ENCODE assay signal across 29 cellular contexts in the genomic region with DNA sequence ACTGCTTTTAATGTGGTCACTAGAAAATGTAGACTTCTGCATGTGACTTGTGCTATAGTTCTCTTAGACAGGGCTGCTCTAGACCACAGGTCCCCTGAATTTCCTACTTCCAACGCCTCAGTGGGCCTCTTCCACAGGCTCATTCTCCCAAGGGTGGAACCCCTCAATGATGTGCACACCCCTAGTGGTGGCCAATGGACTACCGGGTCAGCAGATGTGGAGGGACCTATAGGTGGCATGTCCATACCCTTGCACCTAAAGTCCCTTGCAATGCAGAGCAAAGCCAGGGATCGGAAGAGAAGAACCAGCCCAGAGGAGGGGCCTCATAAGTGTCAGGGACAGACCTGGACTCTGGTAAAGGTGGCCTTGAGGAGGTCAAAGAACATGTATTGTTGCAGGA. TPM values are rescaled to one million over a fixed set of nuclear protein-coding genes. Genes with fewer than 3 reads are reported as not detected.
DNase-seq lines count a peak whose midpoint lies in the region; ATAC-seq and TF ChIP-seq lines count a peak whose summit lies in the region.
"Had no signal": no experiment of that assay in that cellular context is flagged by ENCODE, and none has a peak within 500 bp of the region (broad histone marks: within the 10 kb centered on the region; RNA-seq: fewer than 3 reads in every experiment).

No MANE protein-coding gene starts in this region.

- no peaks in the 10 kb centered on the region for H3K36me3 Mint-ChIP-seq in endothelial cell (ENCODE audit: low read depth, unreplicated experiment)

- TF ChIP-seq CTCF in AG09309 (IDR thresholded peaks at IDR 0.05; ENCODE audit: control insufficient read depth, insufficient read depth, low read depth, low read length, missing control alignments) (peak; percentile 14), GM12872 (IDR thresholded peaks at IDR 0.05; ENCODE audit: insufficient read depth, low read depth, low read length) (peak; percentile 28; the same call in 2 of the 3 replicates), NB4 (IDR thresholded peaks at IDR 0.05; ENCODE audit: low read depth, low read length) (peak; percentile 20), endothelial cell (IDR thresholded peaks at IDR 0.05; ENCODE audit: unreplicated experiment) (peak; percentile 42)

- no peaks in the 10 kb centered on the region for H3K4me1 Mint-ChIP-seq in endothelial cell (ENCODE audit: unreplicated experiment)
- H3K4me1 Mint-ChIP-seq: nephron progenitor cell had no signal

- no peak overlapping the region for H3K4me3 ChIP-seq in AG09309 (ENCODE audit: control insufficient read depth, low read depth, low read length)
- H3K4me3 ChIP-seq in NB4 (ENCODE audit: low read depth, low read length), result no peak overlapping the region
- H3K4me3 ChIP-seq: adrenal gland, colonic mucosa, esophagus muscularis mucosa, GM23248, mucosa of descending colon had no signal

- H3K27me3 Mint-ChIP-seq in endothelial cell (ENCODE audit: unreplicated experiment), result peaks cover 2% of the 10 kb centered on the region

- no peak for ATAC-seq in HG03460 (IDR thresholded peaks at IDR 0.05; ENCODE audit: unreplicated experiment)
- ATAC-seq: mucosa of descending colon; right cardiac atrium; SK-N-SH treated with all-trans-retinoic acid at 6 μM for 48 hours; stimulated activated naive CD8-positive, alpha-beta T cell treated with anti-CD3 and anti-CD28 coated beads, Interleukin-15, Interleukin-2, amounts not matched to agents 100 U/mL and 50 U/mL, for 24 hours had no signal

- H3K4me3 Mint-ChIP-seq in endothelial cell (ENCODE audit: unreplicated experiment), result no peak overlapping the region
- H3K4me3 Mint-ChIP-seq: activated T-cell treated with anti-CD3 and anti-CD28 coated beads, Interleukin-2, amount 50 U/mL, for 24 hours; nephron progenitor cell had no signal

- no peaks in the 10 kb centered on the region for H3K9me3 Mint-ChIP-seq in endothelial cell (ENCODE audit: unreplicated experiment)
- H3K9me3 Mint-ChIP-seq: activated T-cell treated with anti-CD3 and anti-CD28 coated beads, Interleukin-2, amount 50 U/mL, for 24 hours; nephron progenitor cell had no signal

- DNase-seq in AG09309 (ENCODE audit: low read depth), result no peak
- no peak for DNase-seq in NB4 (ENCODE audit: low read depth)
- no peak for DNase-seq in endothelial cell (ENCODE audit: low spot score)
- DNase-seq in NCI-H82 (lab: John Stamatoyannopoulos, UW), result no peak
- no peak for DNase-seq in stimulated activated CD8-positive, alpha-beta memory T cell treated with anti-CD3 and anti-CD28 coated beads, Interleukin-4, amount 100 ng/mL, for 48 hours
- no peak for DNase-seq in iPS-NIHi11 (ENCODE audit: low spot score)
- DNase-seq: activated CD4-positive, CD25-positive, alpha-beta regulatory T cell; activated naive CD4-positive, alpha-beta T cell treated with Interleukin-2 at 50 U/mL for 16 hours; activated T-cell treated with anti-CD3 and anti-CD28 coated beads, Interleukin-2, amount 50 U/mL, for 24 hours; adrenal gland; C1 segment of cervical spinal cord; colonic mucosa; effector memory CD4-positive, alpha-beta T cell; GM23248; mucosa of descending colon; NCI-H1417; NCI-H2081; NCI-H226; NCI-H748 treated with DMSO at 0.1 percent for 48 hours; nephron progenitor cell; right cardiac atrium; stimulated activated naive CD8-positive, alpha-beta T cell treated with anti-CD3 and anti-CD28 coated beads, Interleukin-15, Interleukin-2, amounts not matched to agents 100 U/mL and 50 U/mL, for 24 hours had no signal

- TF ChIP-seq POLR2A in NB4 (IDR thresholded peaks at IDR 0.05; ENCODE audit: extremely low read depth, insufficient read length), result no peak

- no peak overlapping the region for H3K27ac Mint-ChIP-seq in endothelial cell (ENCODE audit: unreplicated experiment)
- H3K27ac Mint-ChIP-seq: activated T-cell treated with anti-CD3 and anti-CD28 coated beads, Interleukin-2, amount 50 U/mL, for 24 hours; nephron progenitor cell had no signal

RNA-seq across cellular contexts. Expression of gene MMP13, which starts 20.0 kb away (rescaled TPM):
- not detected for total RNA-seq in endothelial cell (ENCODE audit: unreplicated experiment)
- total RNA-seq: A673, adrenal gland, bronchial epithelial cell, colonic mucosa, esophagus muscularis mucosa, GM23248, mucosa of descending colon, OCI-LY7, right cardiac atrium had no signal
